17 cellular contexts compared by ENCODE assay signal in the genomic region with DNA sequence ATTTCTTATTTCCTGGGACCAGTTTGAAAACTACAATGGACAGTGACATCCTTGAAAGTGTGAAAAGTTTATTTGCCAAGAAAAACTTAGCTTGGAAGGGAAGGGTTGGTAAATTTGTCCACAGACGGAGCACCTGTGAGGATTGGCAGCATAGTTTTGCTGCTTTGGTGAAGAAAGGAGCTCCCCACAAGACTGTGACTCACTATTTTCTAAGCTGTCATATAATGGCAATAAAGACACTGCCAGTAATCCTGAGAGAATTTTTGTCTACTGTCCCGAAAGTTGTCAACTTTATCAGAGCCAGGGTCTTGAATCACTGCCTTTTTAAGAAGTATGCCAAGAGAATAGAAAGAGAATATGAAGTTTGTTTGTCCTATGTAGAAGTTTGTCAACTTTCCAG.
DNase-seq lines count a peak whose midpoint lies in the region; ATAC-seq and TF ChIP-seq lines count a peak whose summit lies in the region.
"Had no signal": no experiment of that assay in that cellular context is flagged by ENCODE, and none has a peak within 500 bp of the region (broad histone marks: within the 10 kb centered on the region; RNA-seq: fewer than 3 reads in every experiment).

No MANE protein-coding gene starts in this region.

- H3K4me1 Mint-ChIP-seq in activated naive CD4-positive, alpha-beta T cell treated with anti-CD3 and anti-CD28 coated beads, Interleukin-2, amount 10 ng/mL, durations not matched to agents 7 days and 5 days, result no peaks in the 10 kb centered on the region
- H3K4me1 Mint-ChIP-seq in WTC11, result peaks cover 16% of the 10 kb centered on the region

- ATAC-seq in WTC11, result no peak
- ATAC-seq: A549 had no signal

- H3K36me3 Mint-ChIP-seq in activated naive CD4-positive, alpha-beta T cell treated with anti-CD3 and anti-CD28 coated beads, Interleukin-2, amount 10 ng/mL, durations not matched to agents 7 days and 5 days, result no peaks in the 10 kb centered on the region
- H3K36me3 Mint-ChIP-seq in WTC11, result no peaks in the 10 kb centered on the region
- H3K36me3 Mint-ChIP-seq: CD14-positive monocyte had no signal

- H3K27me3 ChIP-seq in adrenal gland, result no peaks in the 10 kb centered on the region

- H3K27me3 Mint-ChIP-seq in activated naive CD4-positive, alpha-beta T cell treated with anti-CD3 and anti-CD28 coated beads, Interleukin-2, amount 10 ng/mL, durations not matched to agents 7 days and 5 days, result no peaks in the 10 kb centered on the region
- no peaks in the 10 kb centered on the region for H3K27me3 Mint-ChIP-seq in WTC11 (ENCODE audit: low read depth)

- POLR2A ChIA-PET in WTC11 (lab: Charles Lee), result no interaction called here

- no peak overlapping the region for H3K4me3 ChIP-seq in adrenal gland
- H3K4me3 ChIP-seq: A549 had no signal

- TF ChIP-seq CTCF in adrenal gland (IDR thresholded peaks at IDR 0.05), result no peak
- TF ChIP-seq CTCF in WTC11 (IDR thresholded peaks at IDR 0.05), result no peak

- DNase-seq in A172 (ENCODE audit: low spot score), result peak; percentile 4
- DNase-seq in HCEC 1CT, result peak; percentile 3
- DNase-seq in astrocyte of the hippocampus (ENCODE audit: low read depth, low spot score), result peak; percentile 52
- peak; percentile 23 for DNase-seq in glomerular visceral epithelial cell (ENCODE audit: extremely low spot score)
- no peak for DNase-seq in adrenal gland
- DNase-seq in NCI-H146 (lab: John Stamatoyannopoulos, UW), result no peak
- no peak for DNase-seq in activated naive CD4-positive, alpha-beta T cell treated with anti-CD3 and anti-CD28 coated beads, Interleukin-2, amount 10 ng/mL, durations not matched to agents 7 days and 5 days
- DNase-seq in WTC11 (ENCODE audit: low spot score), result no peak
- DNase-seq: COR-L47, DMS153, NCI-H1092 treated with DMSO at 0.1 percent for 48 hours, NCI-H1694 treated with DMSO at 0.1 percent for 48 hours, NCI-H345, NCI-H774, SHP77 treated with DMSO at 0.1 percent for 48 hours had no signal

- H3K9me3 ChIP-seq in adrenal gland (replicated peaks in 1 of 3), result no peaks in the 10 kb centered on the region
- H3K9me3 ChIP-seq: A549 had no signal

- CTCF ChIA-PET in activated naive CD4-positive, alpha-beta T cell treated with anti-CD3 and anti-CD28 coated beads, Interleukin-2, amount 10 ng/mL, durations not matched to agents 7 days and 5 days (lab: Charles Lee), result no interaction called here
- CTCF ChIA-PET in WTC11 (lab: Charles Lee), result interaction anchor here (1.1 kb wide), 1 partner anchor 14 kb away, joined by 3 read pairs; no protein-coding TSS in a partner anchor

- no peak overlapping the region for H3K27ac ChIP-seq in adrenal gland
- H3K27ac ChIP-seq: A549 had no signal

- no peaks in the 10 kb centered on the region for H3K36me3 ChIP-seq in adrenal gland (replicated peaks in 1 of 2)

- H3K4me1 ChIP-seq in adrenal gland (replicated peaks in 1 of 2), result no peaks in the 10 kb centered on the region
- H3K4me1 ChIP-seq: A549 had no signal

- TF ChIP-seq POLR2A in adrenal gland (IDR thresholded peaks at IDR 0.05), result no peak

- WGBS in adrenal gland, 4 donors, result 51 to 62% (median 59%) methylated on average over 2 of the region's 2 CpGs

- no peaks in the 10 kb centered on the region for H3K9me3 Mint-ChIP-seq in activated naive CD4-positive, alpha-beta T cell treated with anti-CD3 and anti-CD28 coated beads, Interleukin-2, amount 10 ng/mL, durations not matched to agents 7 days and 5 days
- H3K9me3 Mint-ChIP-seq in WTC11, result no peaks in the 10 kb centered on the region
- H3K9me3 Mint-ChIP-seq: CD14-positive monocyte had no signal

- H3K27ac Mint-ChIP-seq in activated naive CD4-positive, alpha-beta T cell treated with anti-CD3 and anti-CD28 coated beads, Interleukin-2, amount 10 ng/mL, durations not matched to agents 7 days and 5 days, result no peak overlapping the region
- H3K27ac Mint-ChIP-seq in WTC11, result no peak overlapping the region
- H3K27ac Mint-ChIP-seq: CD14-positive monocyte had no signal

- H3K4me3 Mint-ChIP-seq in activated naive CD4-positive, alpha-beta T cell treated with anti-CD3 and anti-CD28 coated beads, Interleukin-2, amount 10 ng/mL, durations not matched to agents 7 days and 5 days, result no peak overlapping the region
- H3K4me3 Mint-ChIP-seq in WTC11, result no peak overlapping the region
- H3K4me3 Mint-ChIP-seq: CD14-positive monocyte had no signal

- intact Hi-C loops in adrenal gland (cut with DNase I), result no loop called here

TF ChIP-seq in WTC11, 78 proteins besides CTCF, POLR2A, EP300 and RAD21:
- TF ChIP-seq EMX1 (CRISPR knock-in tag; IDR thresholded peaks at IDR 0.05), result no peak
- TF ChIP-seq ZNF671 (CRISPR knock-in tag; IDR thresholded peaks at IDR 0.05), result no peak
- TF ChIP-seq, protein P1, sequence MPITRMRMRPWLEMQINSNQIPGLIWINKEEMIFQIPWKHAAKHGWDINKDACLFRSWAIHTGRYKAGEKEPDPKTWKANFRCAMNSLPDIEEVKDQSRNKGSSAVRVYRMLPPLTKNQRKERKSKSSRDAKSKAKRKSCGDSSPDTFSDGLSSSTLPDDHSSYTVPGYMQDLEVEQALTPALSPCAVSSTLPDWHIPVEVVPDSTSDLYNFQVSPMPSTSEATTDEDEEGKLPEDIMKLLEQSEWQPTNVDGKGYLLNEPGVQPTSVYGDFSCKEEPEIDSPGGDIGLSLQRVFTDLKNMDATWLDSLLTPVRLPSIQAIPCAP (CRISPR knock-in tag; IDR thresholded peaks at IDR 0.05), result no peak
- TF ChIP-seq, protein P2, sequence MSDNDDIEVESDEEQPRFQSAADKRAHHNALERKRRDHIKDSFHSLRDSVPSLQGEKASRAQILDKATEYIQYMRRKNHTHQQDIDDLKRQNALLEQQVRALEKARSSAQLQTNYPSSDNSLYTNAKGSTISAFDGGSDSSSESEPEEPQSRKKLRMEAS (CRISPR knock-in tag; IDR thresholded peaks at IDR 0.05), result no peak
- TF ChIP-seq, protein P3, sequence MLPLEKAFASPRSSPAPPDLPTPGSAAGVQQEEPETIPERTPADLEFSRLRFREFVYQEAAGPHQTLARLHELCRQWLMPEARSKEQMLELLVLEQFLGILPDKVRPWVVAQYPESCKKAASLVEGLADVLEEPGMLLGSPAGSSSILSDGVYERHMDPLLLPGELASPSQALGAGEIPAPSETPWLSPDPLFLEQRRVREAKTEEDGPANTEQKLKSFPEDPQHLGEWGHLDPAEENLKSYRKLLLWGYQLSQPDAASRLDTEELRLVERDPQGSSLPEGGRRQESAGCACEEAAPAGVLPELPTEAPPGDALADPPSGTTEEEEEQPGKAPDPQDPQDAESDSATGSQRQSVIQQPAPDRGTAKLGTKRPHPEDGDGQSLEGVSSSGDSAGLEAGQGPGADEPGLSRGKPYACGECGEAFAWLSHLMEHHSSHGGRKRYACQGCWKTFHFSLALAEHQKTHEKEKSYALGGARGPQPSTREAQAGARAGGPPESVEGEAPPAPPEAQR (CRISPR knock-in tag; IDR thresholded peaks at IDR 0.05), result no peak
- TF ChIP-seq HMGA2 (CRISPR knock-in tag; IDR thresholded peaks at IDR 0.05), result no peak
- no peak for TF ChIP-seq NFYB (CRISPR knock-in tag; conservative IDR thresholded peaks at IDR 0.05; ENCODE audit: low read depth)
TF ChIP-seq in WTC11: peak in this region for 0.

Comparison
In these comparisons a context has a peak if more than half of its experiments do, and no peak if none do; other contexts are left out.
1. DNase-seq: peak in A172 (single experiment), HCEC 1CT (single experiment), astrocyte of the hippocampus (single experiment) and glomerular visceral epithelial cell (single experiment); none in adrenal gland (0 of 7), NCI-H146 (single experiment), activated naive CD4-positive, alpha-beta T cell treated with anti-CD3 and anti-CD28 coated beads, Interleukin-2, amount 10 ng/mL, durations not matched to agents 7 days and 5 days (single experiment) and WTC11 (single experiment).